ENCODE assay signal across 8 cellular contexts in the genomic region with DNA sequence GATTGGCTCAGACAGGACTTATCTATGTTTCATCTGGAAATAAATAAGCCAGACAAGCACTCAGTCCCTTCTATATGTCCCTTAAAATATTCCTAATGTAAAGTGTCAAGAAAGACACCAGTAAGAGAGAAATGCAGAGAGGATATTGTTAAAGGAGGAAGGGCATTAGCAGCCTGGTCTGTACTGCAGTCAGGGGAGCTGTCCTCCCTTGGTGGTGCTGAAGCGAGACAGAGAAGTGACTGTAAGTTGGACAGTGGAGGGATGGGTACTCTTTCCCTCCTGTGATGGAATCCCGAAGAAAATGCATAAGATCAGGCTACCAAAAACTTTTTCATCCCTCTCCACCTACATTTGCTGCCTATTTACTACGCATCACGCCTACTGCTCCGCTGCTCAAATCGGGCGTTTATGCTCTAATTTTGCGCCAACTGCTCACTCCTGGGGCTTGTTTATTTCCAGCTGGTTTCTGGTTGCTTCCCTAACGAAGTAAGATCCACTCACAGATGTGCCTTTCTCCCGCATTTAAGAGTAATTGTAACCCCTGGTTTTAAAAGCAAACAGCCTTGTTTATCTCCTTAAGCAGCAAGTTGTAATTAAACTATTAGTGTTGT. TPM values are rescaled to one million over a fixed set of nuclear protein-coding genes. Genes with fewer than 3 reads are reported as not detected.
A peak's percentile ranks its signal among the peaks of the same experiment; 100 is the strongest.
DNase-seq lines count a peak whose midpoint lies in the region; ATAC-seq and TF ChIP-seq lines count a peak whose summit lies in the region.
"Had no signal": no experiment of that assay in that cellular context is flagged by ENCODE, and none has a peak within 500 bp of the region (broad histone marks: within the 10 kb centered on the region; RNA-seq: fewer than 3 reads in every experiment).

No MANE protein-coding gene starts in this region.

- no peaks in the 10 kb centered on the region for H3K9me3 Mint-ChIP-seq in GM23338

- no peaks in the 10 kb centered on the region; the same call in 1 of the 2 replicates for H4K20me1 ChIP-seq in GM23338 (replicated peaks; ENCODE audit: insufficient read depth)

- peak; percentile 15 for ATAC-seq in GM23338
- no peak for ATAC-seq in lung (ENCODE audit: insufficient read depth, low FRiP score)
- no peak for ATAC-seq in GM21529 (IDR thresholded peaks at IDR 0.05; ENCODE audit: unreplicated experiment)

- H3K4me1 ChIP-seq in GM23338 (ENCODE audit: insufficient read depth), result peaks cover 52% of the 10 kb centered on the region
- peaks cover 0 to 7% of the 10 kb centered on the region in 2 donors for H3K4me1 ChIP-seq in lung (ENCODE audit: control insufficient read depth in 2 of 2, insufficient read depth in 2 of 2, low read length in 2 of 2)

- in situ Hi-C loops in T47D (cut with HindIII; ENCODE audit: low pct_unique_long_range_greater_than_20kb, low sequenced_read_pairs), result no loop called here

- no peaks in the 10 kb centered on the region; the same call in 1 of the 3 replicates for H3K36me3 Mint-ChIP-seq in GM23338 (ENCODE audit: low read depth)

- H3K27ac ChIP-seq in GM23338 (ENCODE audit: low read depth) (no peak overlapping the region), lung (ENCODE audit: low read depth in 1 of 2, low read length in 1 of 2) (no peak overlapping the region)

- H3K4me3 ChIP-seq in GM23338 (no peak overlapping the region), lung (no peak overlapping the region)

- no peak overlapping the region for H2AFZ ChIP-seq in GM23338

- H3K27me3 ChIP-seq in GM23338 (ENCODE audit: insufficient read depth) (peaks cover 11% of the 10 kb centered on the region; the same call in 1 of the 2 replicates), lung (ENCODE audit: control insufficient read depth, insufficient read depth) (peaks cover 14% of the 10 kb centered on the region)

- H3K27me3 Mint-ChIP-seq in GM23338 (ENCODE audit: insufficient read depth, low read depth, poor library complexity), result peaks cover 14% of the 10 kb centered on the region

- TF ChIP-seq CTCF in GM23338 (conservative IDR thresholded peaks at IDR 0.05; ENCODE audit: low read depth in 2 of 2) (no peak), lung (IDR thresholded peaks at IDR 0.05; ENCODE audit: control extremely low read depth, extremely low read depth) (no peak)

- H3K79me2 ChIP-seq in GM23338 (replicated peaks; ENCODE audit: insufficient read depth), result peaks cover 41% of the 10 kb centered on the region

- H3K36me3 ChIP-seq in GM23338 (ENCODE audit: insufficient read depth) (no peaks in the 10 kb centered on the region), lung (ENCODE audit: control insufficient read depth in 2 of 2, insufficient read depth in 2 of 2, low read length in 2 of 2) (no peaks in the 10 kb centered on the region)

- H3K27ac Mint-ChIP-seq in GM23338, result no peak overlapping the region
- H3K27ac Mint-ChIP-seq: stimulated activated naive CD8-positive, alpha-beta T cell treated with anti-CD3 and anti-CD28 coated beads, Interleukin-15, Interleukin-2, amounts not matched to agents 100 ng/mL and 50 ng/mL, for 24 hours had no signal

- 39% methylated on average over 10 of the region's 10 CpGs for WGBS in lung, 2 donors

- no peaks in the 10 kb centered on the region for H3K9me2 ChIP-seq in GM23338 (ENCODE audit: insufficient read depth)

- no peak overlapping the region; the same call in 2 of the 3 replicates for H3K4me3 Mint-ChIP-seq in GM23338
- H3K4me3 Mint-ChIP-seq: stimulated activated naive CD8-positive, alpha-beta T cell treated with anti-CD3 and anti-CD28 coated beads, Interleukin-15, Interleukin-2, amounts not matched to agents 100 ng/mL and 50 ng/mL, for 24 hours had no signal

- peaks cover 11% of the 10 kb centered on the region for H3F3A ChIP-seq in GM23338 (replicated peaks; ENCODE audit: low read depth)

- peaks cover 0 to 7% of the 10 kb centered on the region in 2 donors for H3K9me3 ChIP-seq in lung (ENCODE audit: control insufficient read depth in 2 of 2, insufficient read depth in 1 of 2, low read length in 1 of 2)

- no peak overlapping the region for H3K4me2 ChIP-seq in GM23338

- peaks cover 44% of the 10 kb centered on the region for H3K4me1 Mint-ChIP-seq in GM23338

- DNase-seq in GM23338 (ENCODE audit: low spot score) (peak; percentile 90), OCI-M1 (lab: John Stamatoyannopoulos, UW) (peak; percentile 75), T47D (ENCODE audit: low read depth in 1 of 2, low spot score in 1 of 2) (peak; percentile 83 to 88), lung (ENCODE audit: low spot score) (peak; percentile 34), NCI-H1092 (lab: John Stamatoyannopoulos, UW) (no peak), GOT3 (lab: John Stamatoyannopoulos, UW) (no peak)

TF ChIP-seq in GM23338, 12 proteins besides CTCF, POLR2A, EP300 and RAD21:
- TF ChIP-seq, protein P1, sequence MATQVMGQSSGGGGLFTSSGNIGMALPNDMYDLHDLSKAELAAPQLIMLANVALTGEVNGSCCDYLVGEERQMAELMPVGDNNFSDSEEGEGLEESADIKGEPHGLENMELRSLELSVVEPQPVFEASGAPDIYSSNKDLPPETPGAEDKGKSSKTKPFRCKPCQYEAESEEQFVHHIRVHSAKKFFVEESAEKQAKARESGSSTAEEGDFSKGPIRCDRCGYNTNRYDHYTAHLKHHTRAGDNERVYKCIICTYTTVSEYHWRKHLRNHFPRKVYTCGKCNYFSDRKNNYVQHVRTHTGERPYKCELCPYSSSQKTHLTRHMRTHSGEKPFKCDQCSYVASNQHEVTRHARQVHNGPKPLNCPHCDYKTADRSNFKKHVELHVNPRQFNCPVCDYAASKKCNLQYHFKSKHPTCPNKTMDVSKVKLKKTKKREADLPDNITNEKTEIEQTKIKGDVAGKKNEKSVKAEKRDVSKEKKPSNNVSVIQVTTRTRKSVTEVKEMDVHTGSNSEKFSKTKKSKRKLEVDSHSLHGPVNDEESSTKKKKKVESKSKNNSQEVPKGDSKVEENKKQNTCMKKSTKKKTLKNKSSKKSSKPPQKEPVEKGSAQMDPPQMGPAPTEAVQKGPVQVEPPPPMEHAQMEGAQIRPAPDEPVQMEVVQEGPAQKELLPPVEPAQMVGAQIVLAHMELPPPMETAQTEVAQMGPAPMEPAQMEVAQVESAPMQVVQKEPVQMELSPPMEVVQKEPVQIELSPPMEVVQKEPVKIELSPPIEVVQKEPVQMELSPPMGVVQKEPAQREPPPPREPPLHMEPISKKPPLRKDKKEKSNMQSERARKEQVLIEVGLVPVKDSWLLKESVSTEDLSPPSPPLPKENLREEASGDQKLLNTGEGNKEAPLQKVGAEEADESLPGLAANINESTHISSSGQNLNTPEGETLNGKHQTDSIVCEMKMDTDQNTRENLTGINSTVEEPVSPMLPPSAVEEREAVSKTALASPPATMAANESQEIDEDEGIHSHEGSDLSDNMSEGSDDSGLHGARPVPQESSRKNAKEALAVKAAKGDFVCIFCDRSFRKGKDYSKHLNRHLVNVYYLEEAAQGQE (IDR thresholded peaks at IDR 0.05; ENCODE audit: unreplicated experiment), result peak; percentile 96
- TF ChIP-seq STAT1 (IDR thresholded peaks at IDR 0.05; ENCODE audit: unreplicated experiment), result no peak
- TF ChIP-seq NANOG (IDR thresholded peaks at IDR 0.05; ENCODE audit: borderline replicate concordance), result 0 out of 2 replicates have a peak, but pooled peaks have one; percentile 10
- no peak for TF ChIP-seq JUNB (IDR thresholded peaks at IDR 0.05; ENCODE audit: unreplicated experiment)
- TF ChIP-seq, protein P2, sequence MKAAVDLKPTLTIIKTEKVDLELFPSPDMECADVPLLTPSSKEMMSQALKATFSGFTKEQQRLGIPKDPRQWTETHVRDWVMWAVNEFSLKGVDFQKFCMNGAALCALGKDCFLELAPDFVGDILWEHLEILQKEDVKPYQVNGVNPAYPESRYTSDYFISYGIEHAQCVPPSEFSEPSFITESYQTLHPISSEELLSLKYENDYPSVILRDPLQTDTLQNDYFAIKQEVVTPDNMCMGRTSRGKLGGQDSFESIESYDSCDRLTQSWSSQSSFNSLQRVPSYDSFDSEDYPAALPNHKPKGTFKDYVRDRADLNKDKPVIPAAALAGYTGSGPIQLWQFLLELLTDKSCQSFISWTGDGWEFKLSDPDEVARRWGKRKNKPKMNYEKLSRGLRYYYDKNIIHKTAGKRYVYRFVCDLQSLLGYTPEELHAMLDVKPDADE (IDR thresholded peaks at IDR 0.05), result no peak

RNA-seq across cellular contexts. Expression of a gene that starts 35.2 kb away (rescaled TPM):
- total RNA-seq in GM23338 (2014; rRNA removed; shearing (Covaris generic)), result 11.7 and 19.3 TPM in 2 replicates
- 5.9 and 6.0 TPM in 2 replicates for polyA plus RNA-seq in GM23338 (2016; fragmentation: Nextera tagmentation; extraction: Ambion mirVana)
- 10 to 100 TPM; 48.4 to 58.8 TPM for total RNA-seq in lung
- 10 to 100 TPM; 16.3 to 35.4 TPM for polyA plus RNA-seq in lung

Comparison
In these comparisons a context has a peak if more than half of its experiments do, and no peak if none do; other contexts are left out.
1. DNase-seq: peak in GM23338 (single experiment), OCI-M1 (single experiment), T47D (2 of 2) and lung (single experiment); none in NCI-H1092 (single experiment) and GOT3 (single experiment).